Comparison of ENCODE assay signal across 8 cellular contexts in the genomic region with DNA sequence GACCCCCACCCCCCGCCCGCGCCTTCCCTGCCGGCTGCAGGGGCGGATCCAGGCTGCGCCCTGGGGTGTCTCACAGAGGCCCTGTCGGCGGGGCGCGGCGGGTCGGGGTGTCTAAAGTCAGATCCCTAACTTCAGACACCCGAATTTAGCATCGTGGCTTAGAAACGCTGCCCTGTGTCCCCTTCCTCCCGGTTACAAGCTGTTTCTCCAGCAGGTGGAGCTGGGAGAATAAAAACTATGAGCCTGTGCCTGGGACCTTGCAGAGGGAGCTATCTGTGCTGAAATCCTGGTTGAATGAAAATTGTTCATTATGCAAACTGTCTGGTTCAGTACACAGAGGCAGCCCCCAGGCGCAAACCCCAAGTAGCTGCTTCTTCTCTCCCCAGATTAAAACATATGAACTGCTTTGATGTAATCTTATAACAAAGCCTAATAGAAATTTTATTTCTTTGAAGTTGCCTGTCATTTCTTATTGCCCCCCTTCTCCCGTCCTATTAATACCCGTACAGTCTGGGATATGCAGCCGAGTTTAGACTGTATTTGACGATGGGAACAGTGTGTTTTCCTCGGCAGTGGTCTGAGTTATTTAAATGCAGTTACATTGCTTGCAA.
DNase-seq lines count a peak whose midpoint lies in the region; ATAC-seq, FAIRE-seq and TF ChIP-seq lines count a peak whose summit lies in the region.

No MANE protein-coding gene starts in this region.

- TF ChIP-seq CTCF in kidney (IDR thresholded peaks at IDR 0.05; ENCODE audit: borderline replicate concordance, extremely low read depth, insufficient read depth) = peak; percentile 80
- peak in 10 of 11 experiments; percentile 8 to 80 (median 66) for TF ChIP-seq CTCF in spleen (IDR thresholded peaks at IDR 0.05 in 8 of 11, conservative IDR thresholded peaks at IDR 0.05 in 3 of 11)

- intact Hi-C loops in kidney (cut with DNase I) (loop anchor here (5.0 kb wide), 1 partner anchor 133 kb away; a partner anchor contains a TSS), spleen (cut with DNase I; ENCODE audit: low total_unique reads) (loop anchor here (5.0 kb wide), 1 partner anchor 118 kb away; a partner anchor contains a TSS)

- H3K27ac Mint-ChIP-seq in T-helper 2 cell treated with Interferon-gamma antibody and Interleukin-4, amounts not matched to agents 5 μg/mL and 100 μg/mL, for 36 hours = no peak overlapping the region

- ATAC-seq in GM21717 (IDR thresholded peaks at IDR 0.05; ENCODE audit: unreplicated experiment) = no peak

- H3K9me3 Mint-ChIP-seq in T-helper 2 cell treated with Interferon-gamma antibody and Interleukin-4, amounts not matched to agents 5 μg/mL and 100 μg/mL, for 36 hours = no peaks in the 10 kb centered on the region

- 7 to 15% (median 8%) methylated on average over 10 to 22 of the region's 22 CpGs for WGBS in spleen, 5 donors

- H3K36me3 Mint-ChIP-seq in T-helper 2 cell treated with Interferon-gamma antibody and Interleukin-4, amounts not matched to agents 5 μg/mL and 100 μg/mL, for 36 hours (ENCODE audit: low read depth) = no peaks in the 10 kb centered on the region

- no peak overlapping the region for H3K9ac ChIP-seq in kidney (ENCODE audit: low read length in 2 of 2)

- H3K27me3 ChIP-seq in spleen (replicated peaks in 1 of 7) = peaks cover 0 to 96% (median 40%) of the 10 kb centered on the region in 7 donors

- TF ChIP-seq POLR2A in spleen (IDR thresholded peaks at IDR 0.05) = no peak

- peaks cover 9 to 11% of the 10 kb centered on the region in 2 donors for H3K4me1 ChIP-seq in kidney (ENCODE audit: control insufficient read depth in 1 of 2, insufficient read depth in 1 of 2, low read depth in 1 of 2, low read length in 2 of 2)
- H3K4me1 ChIP-seq in spleen = peaks cover 10 to 23% (median 14%) of the 10 kb centered on the region in 6 donors

- H3K27ac ChIP-seq in caudate nucleus (ENCODE audit: low read depth, low read length) = no peak overlapping the region
- no peak overlapping the region for H3K27ac ChIP-seq in kidney (ENCODE audit: low read depth in 2 of 2, low read length in 2 of 2)
- H3K27ac ChIP-seq in spleen = no peak overlapping the region

- no peaks in the 10 kb centered on the region for H3K9me3 ChIP-seq in kidney (ENCODE audit: control insufficient read depth in 1 of 2, low read length in 2 of 2)
- no peaks in the 10 kb centered on the region for H3K9me3 ChIP-seq in spleen

- H3K4me3 ChIP-seq in kidney (ENCODE audit: low read length in 2 of 2) = peak overlapping the region in 1 of 2 donors; percentile 35
- H3K4me3 ChIP-seq in spleen = peak overlapping the region in 6 of 8 donors; percentile 8 to 58 (median 26)

- DNase-seq in SKM-1 (lab: John Stamatoyannopoulos, UW; ENCODE audit: unreplicated experiment) = peak; percentile 1
- no peak for DNase-seq in SKM-1 treated with dmso at 0.1 percent for 144 hours (lab: John Stamatoyannopoulos, UW; ENCODE audit: unreplicated experiment)
- peak; percentile 66 for DNase-seq in NCI-H1436 (lab: John Stamatoyannopoulos, UW)
- DNase-seq in T-helper 2 cell treated with Interferon-gamma antibody and Interleukin-4, amounts not matched to agents 5 μg/mL and 100 μg/mL, for 36 hours (ENCODE audit: low spot score) = peak; percentile 17
- DNase-seq in caudate nucleus (lab: John Stamatoyannopoulos, UW) = peak in 36 of 61 donors; percentile 17 to 81 (median 42)
- no peak for DNase-seq in kidney
- DNase-seq in spleen = no peak

- peaks cover 15% of the 10 kb centered on the region for H3K4me1 Mint-ChIP-seq in T-helper 2 cell treated with Interferon-gamma antibody and Interleukin-4, amounts not matched to agents 5 μg/mL and 100 μg/mL, for 36 hours (ENCODE audit: low read depth)

- peaks cover 67% of the 10 kb centered on the region for H3K27me3 Mint-ChIP-seq in T-helper 2 cell treated with Interferon-gamma antibody and Interleukin-4, amounts not matched to agents 5 μg/mL and 100 μg/mL, for 36 hours (ENCODE audit: low read depth)

- H3K36me3 ChIP-seq in kidney (ENCODE audit: control insufficient read depth in 1 of 2, insufficient read depth in 2 of 2, low read length in 2 of 2) = no peaks in the 10 kb centered on the region
- H3K36me3 ChIP-seq in spleen = no peaks in the 10 kb centered on the region

- peak overlapping the region; percentile 49 for H3K4me3 Mint-ChIP-seq in T-helper 2 cell treated with Interferon-gamma antibody and Interleukin-4, amounts not matched to agents 5 μg/mL and 100 μg/mL, for 36 hours

- FAIRE-seq in kidney (lab: Jason Lieb, UNC) = no peak

Comparison
In these comparisons a context has a peak if more than half of its experiments do, and no peak if none do; other contexts are left out.
1. DNase-seq: peak in SKM-1 (single experiment), NCI-H1436 (single experiment), T-helper 2 cell treated with Interferon-gamma antibody and Interleukin-4, amounts not matched to agents 5 μg/mL and 100 μg/mL, for 36 hours (single experiment) and caudate nucleus (36 of 61); none in SKM-1 treated with dmso at 0.1 percent for 144 hours (single experiment), kidney (single experiment) and spleen (single experiment).